ENCODE assay signal across 8 cellular contexts in genomic region chr1:1399870-1400575, GRCh38. TPM values are rescaled to one million over a fixed set of nuclear protein-coding genes. Genes with fewer than 3 reads are reported as not detected.
A peak's percentile ranks its signal among the peaks of the same experiment; 100 is the strongest.
DNase-seq lines count a peak whose midpoint lies in the region; ATAC-seq and TF ChIP-seq lines count a peak whose summit lies in the region.

No MANE protein-coding gene starts in this region.

- peaks cover 46% of the 10 kb centered on the region for H3K36me3 Mint-ChIP-seq in activated naive CD4-positive, alpha-beta T cell treated with anti-CD3 and anti-CD28 coated beads, Interleukin-2, amount 10 ng/mL, durations not matched to agents 7 days and 5 days

- H3K27me3 ChIP-seq in OCI-LY1 (ENCODE audit: insufficient read depth, low read length) (no peaks in the 10 kb centered on the region), dorsolateral prefrontal cortex (no peaks in the 10 kb centered on the region), muscle layer of colon (ENCODE audit: control insufficient read depth in 1 of 2, insufficient read depth in 2 of 2, low read length in 2 of 2) (no peaks in the 10 kb centered on the region)

- H3K27ac Mint-ChIP-seq in activated naive CD4-positive, alpha-beta T cell treated with anti-CD3 and anti-CD28 coated beads, Interleukin-2, amount 10 ng/mL, durations not matched to agents 7 days and 5 days = peak overlapping the region; percentile 88

- TF ChIP-seq CTCF in OCI-LY1 (IDR thresholded peaks at IDR 0.05; ENCODE audit: low read length) (no peak), dorsolateral prefrontal cortex (IDR thresholded peaks at IDR 0.05 in 54 of 56, conservative IDR thresholded peaks at IDR 0.05 in 2 of 56; ENCODE audit: low read depth in 1 of 56, partially characterized antibody in 56 of 56) (no peak)

- DNase-seq in activated naive CD4-positive, alpha-beta T cell treated with anti-CD3 and anti-CD28 coated beads, Interleukin-2, amount 10 ng/mL, durations not matched to agents 7 days and 5 days = peak; percentile 34
- no peak for DNase-seq in activated naive CD4-positive, alpha-beta T cell (lab: John Stamatoyannopoulos, UW)
- DNase-seq in dorsolateral prefrontal cortex = no peak

- no peaks in the 10 kb centered on the region for H3K9me3 ChIP-seq in OCI-LY1 (ENCODE audit: low read length)
- no peaks in the 10 kb centered on the region for H3K9me3 ChIP-seq in muscle layer of colon (ENCODE audit: low read length)

- no peaks in the 10 kb centered on the region for H3K9me2 ChIP-seq in OCI-LY1 (ENCODE audit: low read depth, low read length)

- H3K36me3 ChIP-seq in OCI-LY1 (ENCODE audit: insufficient read depth, low read length) (peaks cover 81% of the 10 kb centered on the region), muscle layer of colon (ENCODE audit: insufficient read depth, low read length) (peaks cover 52% of the 10 kb centered on the region)

- H3K9me3 Mint-ChIP-seq in activated naive CD4-positive, alpha-beta T cell treated with anti-CD3 and anti-CD28 coated beads, Interleukin-2, amount 10 ng/mL, durations not matched to agents 7 days and 5 days = no peaks in the 10 kb centered on the region

- ATAC-seq in GM18498 (IDR thresholded peaks at IDR 0.05; ENCODE audit: unreplicated experiment) (no peak), GM21423 (IDR thresholded peaks at IDR 0.05; ENCODE audit: unreplicated experiment) (no peak), HG03521 (IDR thresholded peaks at IDR 0.05; ENCODE audit: unreplicated experiment) (no peak)

- H3K9ac ChIP-seq in OCI-LY1 (ENCODE audit: low read length) (peak overlapping the region; percentile 98), muscle layer of colon (ENCODE audit: low read length) (peak overlapping the region; percentile 87)

- intact Hi-C loops in dorsolateral prefrontal cortex (cut with DNase I) = loop anchor here (1.0 to 5.0 kb wide), 3 partner anchors 7 to 37 kb away; partner anchors contain the start of genes AURKAIP1 (in 1 of the 2), MRPL20 (in 1 of the 2) and VWA1 (in 1 of the 2)

- peak overlapping the region; percentile 89 for H3K4me3 Mint-ChIP-seq in activated naive CD4-positive, alpha-beta T cell treated with anti-CD3 and anti-CD28 coated beads, Interleukin-2, amount 10 ng/mL, durations not matched to agents 7 days and 5 days

- no peaks in the 10 kb centered on the region for H3K27me3 Mint-ChIP-seq in activated naive CD4-positive, alpha-beta T cell treated with anti-CD3 and anti-CD28 coated beads, Interleukin-2, amount 10 ng/mL, durations not matched to agents 7 days and 5 days

- H2AFZ ChIP-seq in OCI-LY1 (ENCODE audit: low read length) = no peak overlapping the region

- CTCF ChIA-PET in activated naive CD4-positive, alpha-beta T cell treated with anti-CD3 and anti-CD28 coated beads, Interleukin-2, amount 10 ng/mL, durations not matched to agents 7 days and 5 days (lab: Charles Lee) = interaction anchor here (0.8 to 3.8 kb wide), 5 partner anchors 10 to 105 kb away, joined by 3 to 14 read pairs (median 3); partner anchors contain the start of gene ANKRD65

- H3K4me1 Mint-ChIP-seq in activated naive CD4-positive, alpha-beta T cell treated with anti-CD3 and anti-CD28 coated beads, Interleukin-2, amount 10 ng/mL, durations not matched to agents 7 days and 5 days = peaks cover 54% of the 10 kb centered on the region

- H3F3A ChIP-seq in OCI-LY1 (ENCODE audit: insufficient read depth, low read length) = no peaks in the 10 kb centered on the region

- peak overlapping the region; percentile 98 for H3K4me2 ChIP-seq in OCI-LY1 (ENCODE audit: low read length)

- peak overlapping the region; percentile 55 for H3K27ac ChIP-seq in OCI-LY1 (ENCODE audit: low read depth, low read length, poor library complexity, severe bottlenecking)
- peak overlapping the region in 56 of 59 donors; percentile 20 to 96 (median 90) for H3K27ac ChIP-seq in dorsolateral prefrontal cortex
- H3K27ac ChIP-seq in muscle layer of colon (ENCODE audit: low read depth, low read length) = peak overlapping the region; percentile 50

- peaks cover 24% of the 10 kb centered on the region for H3K79me2 ChIP-seq in OCI-LY1 (ENCODE audit: insufficient read depth, low read length)

- H4K20me1 ChIP-seq in OCI-LY1 (ENCODE audit: insufficient read depth, low read length) = no peaks in the 10 kb centered on the region

- H3K4me3 ChIP-seq in OCI-LY1 (ENCODE audit: low read depth, low read length, poor library complexity, severe bottlenecking) (peak overlapping the region; percentile 98), dorsolateral prefrontal cortex (peak overlapping the region; percentile 78 to 100 (median 99)), muscle layer of colon (ENCODE audit: low read depth in 1 of 2, low read length in 2 of 2) (peak overlapping the region; percentile 84 to 93)

- H3K4me1 ChIP-seq in OCI-LY1 (ENCODE audit: insufficient read depth, low read length, severe bottlenecking) (peaks cover 33% of the 10 kb centered on the region), muscle layer of colon (ENCODE audit: insufficient read depth, low read length) (peaks cover 25% of the 10 kb centered on the region)

RNA-seq across cellular contexts. Expression of gene CCNL2, which starts 0.9 kb away (rescaled TPM):
- total RNA-seq in dorsolateral prefrontal cortex = 100 to 1,000 TPM; 111 to 235 (median 165) TPM

RNA-seq across cellular contexts. Expression of gene MRPL20, which starts 7.1 kb away (rescaled TPM):
- 100 to 1,000 TPM in 12 of 120 experiments, 10 to 100 TPM in 108; 56.0 to 114 (median 86.3) TPM for total RNA-seq in dorsolateral prefrontal cortex

RNA-seq across cellular contexts. Expression of gene ANKRD65, which starts 21.1 kb away (rescaled TPM):
- total RNA-seq in dorsolateral prefrontal cortex = 10 to 100 TPM in 118 of 120 experiments, 1 to 10 TPM in 2; 4.0 to 63.5 (median 26.5) TPM

RNA-seq across cellular contexts. Expression of gene AURKAIP1, which starts 25.0 kb away (rescaled TPM):
- 100 to 1,000 TPM in 92 of 120 experiments, 10 to 100 TPM in 28; 78.7 to 143 (median 109) TPM for total RNA-seq in dorsolateral prefrontal cortex

RNA-seq across cellular contexts. Expression of gene VWA1, which starts 35.5 kb away (rescaled TPM):
- total RNA-seq in dorsolateral prefrontal cortex = 100 to 1,000 TPM in 33 of 120 experiments, 10 to 100 TPM in 87; 27.4 to 258 (median 73.3) TPM
